Comparison of ENCODE assay signal across 8 cellular contexts in the genomic region with DNA sequence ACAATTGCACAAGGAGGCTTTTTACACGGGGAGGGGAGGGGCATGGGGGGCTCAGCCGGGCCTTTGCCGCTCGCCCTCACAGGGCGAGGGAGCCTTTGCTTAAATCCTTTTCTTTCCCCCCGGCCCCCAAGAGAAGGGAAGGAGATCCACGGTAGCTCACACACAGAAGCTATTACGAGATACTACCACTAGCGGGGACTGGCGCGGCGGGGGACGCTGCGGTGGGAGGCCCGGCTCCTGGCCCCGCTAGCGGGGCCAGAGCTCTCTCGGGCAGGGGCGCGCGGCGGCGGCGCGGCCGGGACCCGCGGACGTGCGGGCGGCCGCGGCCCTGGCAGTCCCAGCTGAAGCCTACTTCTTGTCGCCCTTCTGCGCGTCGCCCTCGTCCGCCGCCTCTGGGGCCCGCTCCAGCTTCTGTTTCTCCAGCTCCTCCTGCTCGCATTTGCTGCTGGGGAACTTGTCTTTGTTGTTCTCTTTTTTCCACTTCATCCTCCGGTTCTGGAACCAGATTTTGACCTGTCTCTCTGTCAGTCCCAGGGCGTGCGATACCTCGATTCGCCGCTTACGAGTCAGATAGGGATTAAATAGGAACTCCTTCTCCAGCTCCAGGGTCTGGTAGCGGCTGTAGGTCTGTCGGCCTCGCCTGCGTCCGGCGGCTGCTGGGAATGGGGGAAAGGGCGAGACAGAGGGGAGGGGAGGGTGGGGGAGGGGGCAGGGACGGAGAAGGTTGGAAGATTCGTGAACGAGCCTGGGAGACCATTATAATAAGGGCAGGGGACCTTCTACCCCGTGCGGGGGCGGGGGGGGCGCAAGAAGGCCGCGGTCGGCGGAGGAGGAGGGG. TPM values are rescaled to one million over a fixed set of nuclear protein-coding genes. Genes with fewer than 3 reads are reported as not detected.
A peak's percentile ranks its signal among the peaks of the same experiment; 100 is the strongest.
DNase-seq lines count a peak whose midpoint lies in the region; ATAC-seq, FAIRE-seq and TF ChIP-seq lines count a peak whose summit lies in the region.

No MANE protein-coding gene starts in this region.

- H3K4me3 ChIP-seq in AG09309 (ENCODE audit: control insufficient read depth, low read depth, low read length) (no peak overlapping the region), mammary epithelial cell (replicated peaks in 1 of 3; ENCODE audit: insufficient read depth in 1 of 3, low read depth in 2 of 3, low read length in 3 of 3) (peak overlapping the region in 1 of 3 experiments; percentile 24), mesenchymal stem cell (ENCODE audit: insufficient read depth in 1 of 2, low read depth in 1 of 2, low read length in 2 of 2) (peak overlapping the region; percentile 62 to 87), upper lobe of left lung (peak overlapping the region in 3 of 4 donors; percentile 28 to 62 (median 53))

- peaks cover 6% of the 10 kb centered on the region for H3K79me1 ChIP-seq in mesenchymal stem cell (replicated peaks; ENCODE audit: low read length, poor library complexity, severe bottlenecking)

- no peak for TF ChIP-seq EP300 in upper lobe of left lung (IDR thresholded peaks at IDR 0.05)

- 12% methylated on average over 32 of the region's 67 CpGs for WGBS in mammary epithelial cell (ENCODE audit: low coverage, missing lambda C conversion rate)
- under 1% methylated on average over 64 of the region's 67 CpGs for WGBS in mesenchymal stem cell
- WGBS in upper lobe of left lung, 2 donors = 4 to 5% methylated on average over 60 to 63 of the region's 67 CpGs

- TF ChIP-seq CTCF in AG09309 (IDR thresholded peaks at IDR 0.05; ENCODE audit: control insufficient read depth, insufficient read depth, low read depth, low read length, missing control alignments) (peak; percentile 10), mammary epithelial cell (conservative IDR thresholded peaks at IDR 0.05 in 1 of 2, IDR thresholded peaks at IDR 0.05 in 1 of 2; ENCODE audit: extremely low read depth in 1 of 2, insufficient read depth in 1 of 2, low read depth in 1 of 2, low read length in 2 of 2) (no peak), upper lobe of left lung (IDR thresholded peaks at IDR 0.05) (peak in 3 of 6 experiments; percentile 17 to 25 (median 24))

- peak overlapping the region in 1 of 2 experiments; percentile 37 for H2BK12ac ChIP-seq in mesenchymal stem cell (ENCODE audit: low read length in 2 of 2)

- H2AK5ac ChIP-seq in mesenchymal stem cell (ENCODE audit: low read length, severe bottlenecking) = no peak overlapping the region

- H3K23ac ChIP-seq in mesenchymal stem cell (ENCODE audit: low read length in 2 of 2) = peak overlapping the region in 1 of 2 experiments; percentile 99

- no peaks in the 10 kb centered on the region for H3K79me2 ChIP-seq in mammary epithelial cell (ENCODE audit: insufficient read depth, low read length)

- intact Hi-C loops in mammary epithelial cell (cut with micrococcal nuclease) = no loop called here

- H3K4me2 ChIP-seq in mammary epithelial cell (ENCODE audit: insufficient read depth, low read depth, low read length) (peak overlapping the region; percentile 83), mesenchymal stem cell (ENCODE audit: low read length, poor library complexity, severe bottlenecking) (peak overlapping the region; percentile 97)

- in situ Hi-C loops in mammary epithelial cell (cut with MboI; ENCODE audit: low sequenced_read_pairs in 2 of 2) = no loop called here

- peak overlapping the region; percentile 26 for H2BK15ac ChIP-seq in mesenchymal stem cell (ENCODE audit: low read depth, poor library complexity, severe bottlenecking)

- peak; percentile 52 for FAIRE-seq in GM18507 (lab: Jason Lieb, UNC)

- H3K9me3 ChIP-seq in mammary epithelial cell (replicated peaks; ENCODE audit: insufficient read depth, low read length) = no peaks in the 10 kb centered on the region
- H3K9me3 ChIP-seq in mesenchymal stem cell (ENCODE audit: control insufficient read depth, low read length) = no peaks in the 10 kb centered on the region
- no peaks in the 10 kb centered on the region for H3K9me3 ChIP-seq in upper lobe of left lung

- no peak for DNase-seq in AG09309 (ENCODE audit: low read depth)
- DNase-seq in GM18507 (ENCODE audit: extremely low spot score, insufficient read length, low read depth) = no peak
- peak; percentile 34 for DNase-seq in SHP77 treated with DMSO at 0.1 percent for 48 hours (lab: John Stamatoyannopoulos, UW)
- DNase-seq in mammary epithelial cell = peak; percentile 34
- peak; percentile 67 for DNase-seq in mesenchymal stem cell
- peak in 1 of 2 donors; percentile 87 for DNase-seq in upper lobe of left lung

- H2AFZ ChIP-seq in mammary epithelial cell (ENCODE audit: low read depth, low read length) (peak overlapping the region; percentile 58), mesenchymal stem cell (ENCODE audit: low read depth, low read length) (no peak overlapping the region)

- H4K20me1 ChIP-seq in mammary epithelial cell (ENCODE audit: insufficient read depth, low read length) = no peaks in the 10 kb centered on the region

- peak overlapping the region in 1 of 2 experiments; percentile 82 for H3K14ac ChIP-seq in mesenchymal stem cell (ENCODE audit: low read length in 2 of 2)

- peak overlapping the region; percentile 12 for H2BK5ac ChIP-seq in mesenchymal stem cell (ENCODE audit: low read depth, low read length, poor library complexity, severe bottlenecking)

- peak overlapping the region; percentile 84 for H4K91ac ChIP-seq in mesenchymal stem cell (ENCODE audit: low read length)

- peak in 1 of 2 donors; percentile 55 for ATAC-seq in upper lobe of left lung (ENCODE audit: low FRiP score in 2 of 2)
- no peak for ATAC-seq in HG02763 (IDR thresholded peaks at IDR 0.05; ENCODE audit: unreplicated experiment)
- no peak for ATAC-seq in HG03196 (IDR thresholded peaks at IDR 0.05; ENCODE audit: unreplicated experiment)

- peak overlapping the region; percentile 90 for H3K4ac ChIP-seq in mesenchymal stem cell (ENCODE audit: low read depth in 1 of 2, low read length in 2 of 2)

- H3K36me3 ChIP-seq in mammary epithelial cell (ENCODE audit: insufficient read depth, low read length) (no peaks in the 10 kb centered on the region), mesenchymal stem cell (ENCODE audit: control insufficient read depth in 1 of 2, insufficient read depth in 2 of 2, low read depth in 1 of 2, low read length in 2 of 2) (no peaks in the 10 kb centered on the region), upper lobe of left lung (no peaks in the 10 kb centered on the region)

- CTCF ChIA-PET in mammary epithelial cell (lab: Charles Lee; ENCODE audit: low non-redundant PET) = interaction anchor here (0.8 kb wide), 1 partner anchor 119 kb away, joined by 3 read pairs; no protein-coding TSS in a partner anchor

- H3K27me3 ChIP-seq in mammary epithelial cell (ENCODE audit: insufficient read depth, low read length) = peaks cover 67% of the 10 kb centered on the region
- peaks cover 34 to 41% of the 10 kb centered on the region in 2 experiments for H3K27me3 ChIP-seq in mesenchymal stem cell (ENCODE audit: control insufficient read depth in 1 of 2, insufficient read depth in 1 of 2, low read length in 2 of 2)
- H3K27me3 ChIP-seq in upper lobe of left lung = peaks cover 4 to 89% (median 65%) of the 10 kb centered on the region in 4 donors

- no peak for TF ChIP-seq POLR2A in upper lobe of left lung (IDR thresholded peaks at IDR 0.05)

- H3K18ac ChIP-seq in mesenchymal stem cell (ENCODE audit: low read depth in 1 of 2, low read length in 2 of 2) = peak overlapping the region; percentile 98

- H3K9ac ChIP-seq in mammary epithelial cell (ENCODE audit: insufficient read depth, low read length) (no peak overlapping the region), mesenchymal stem cell (ENCODE audit: low read length) (peak overlapping the region; percentile 98)

- peak overlapping the region; percentile 87 for H4K8ac ChIP-seq in mesenchymal stem cell (ENCODE audit: low read length)

- H3K4me1 ChIP-seq in mammary epithelial cell (ENCODE audit: insufficient read depth, low read length) (peaks cover 14% of the 10 kb centered on the region), mesenchymal stem cell (ENCODE audit: control insufficient read depth, insufficient read depth, low read depth, low read length) (peaks cover 25% of the 10 kb centered on the region), upper lobe of left lung (peaks cover 18 to 57% (median 38%) of the 10 kb centered on the region in 4 donors)

- no peak overlapping the region for H3K27ac ChIP-seq in mammary epithelial cell (ENCODE audit: insufficient read depth, low read depth, low read length)
- H3K27ac ChIP-seq in mesenchymal stem cell (ENCODE audit: low read length, poor library complexity, severe bottlenecking) = peak overlapping the region; percentile 79
- no peak overlapping the region for H3K27ac ChIP-seq in upper lobe of left lung

- dilution Hi-C loops in mammary epithelial cell (cut with HindIII; ENCODE audit: low sequenced_read_pairs) = no loop called here

- peak overlapping the region; percentile 91 for H2BK120ac ChIP-seq in mesenchymal stem cell (ENCODE audit: low read depth, low read length)

- BruUV-seq in mammary epithelial cell (replicated peaks; lab: Mats Ljungman, UMichigan) = no TSS peak

RNA-seq across cellular contexts. Expression of gene HOXB8, which starts 2.0 kb away (rescaled TPM):
- total RNA-seq in mammary epithelial cell (not detected), upper lobe of left lung (under 1 TPM in 2 of 6 donors, not detected in 4; 0.23 to 0.27 TPM)
- not detected for polyA plus RNA-seq in mammary epithelial cell
- polyA minus RNA-seq in mammary epithelial cell = not detected
- 53.4 TPM for polyA plus RNA-seq in mesenchymal stem cell (2013, experiment 1 of 2)
- 50.0 TPM for polyA plus RNA-seq in mesenchymal stem cell (2013, experiment 2 of 2)

RNA-seq across cellular contexts. Expression of gene HOXB7, which starts 2.3 kb away (rescaled TPM):
- total RNA-seq in mammary epithelial cell (not detected), upper lobe of left lung (1 to 10 TPM in 5 of 6 donors, not detected in 1; 1.1 to 3.7 (median 1.3) TPM)
- 0.67 TPM for polyA plus RNA-seq in mammary epithelial cell
- not detected for polyA minus RNA-seq in mammary epithelial cell
- 108 TPM for polyA plus RNA-seq in mesenchymal stem cell (2013, experiment 1 of 2)
- polyA plus RNA-seq in mesenchymal stem cell (2013, experiment 2 of 2) = 115 TPM

RNA-seq across cellular contexts. Expression of gene HOXB6, which starts 8.3 kb away (rescaled TPM):
- total RNA-seq in mammary epithelial cell (under 1 TPM; under 0.01 to 0.59 TPM), upper lobe of left lung (10 to 100 TPM in 2 of 6 donors, 1 to 10 TPM in 4; 1.1 to 11.3 (median 7.0) TPM)
- polyA plus RNA-seq in mammary epithelial cell = 0.49 TPM
- polyA minus RNA-seq in mammary epithelial cell = not detected
- 37.1 TPM for polyA plus RNA-seq in mesenchymal stem cell (2013, experiment 1 of 2)
- 35.9 TPM for polyA plus RNA-seq in mesenchymal stem cell (2013, experiment 2 of 2)

RNA-seq across cellular contexts. Expression of gene HOXB9, which starts 13.1 kb away (rescaled TPM):
- total RNA-seq in mammary epithelial cell (under 1 TPM in 1 of 2 donors, not detected in 1; 0.59 TPM), upper lobe of left lung (under 1 TPM in 3 of 6 donors, not detected in 3; 0.20 to 0.30 (median 0.29) TPM)
- polyA plus RNA-seq in mammary epithelial cell = not detected
- polyA minus RNA-seq in mammary epithelial cell = not detected
- 47.3 TPM for polyA plus RNA-seq in mesenchymal stem cell (2013, experiment 1 of 2)
- polyA plus RNA-seq in mesenchymal stem cell (2013, experiment 2 of 2) = 47.4 TPM

RNA-seq across cellular contexts. Expression of gene HOXB5, which starts 19.5 kb away (rescaled TPM):
- total RNA-seq in mammary epithelial cell = not detected
- polyA plus RNA-seq in mammary epithelial cell = not detected
- polyA minus RNA-seq in mammary epithelial cell = not detected
- 15.0 TPM for polyA plus RNA-seq in mesenchymal stem cell (2013, experiment 1 of 2)
- 14.1 TPM for polyA plus RNA-seq in mesenchymal stem cell (2013, experiment 2 of 2)
- 1 to 10 TPM in 4 of 6 donors, under 1 TPM in 2; 0.39 to 5.0 (median 1.5) TPM for total RNA-seq in upper lobe of left lung

Comparison
In these comparisons a context has a peak if more than half of its experiments do, and no peak if none do; other contexts are left out.
1. DNase-seq: peak in SHP77 treated with DMSO at 0.1 percent for 48 hours (single experiment), mammary epithelial cell (single experiment) and mesenchymal stem cell (single experiment); none in AG09309 (single experiment) and GM18507 (single experiment).